Comparison of ENCODE assay signal across 8 cellular contexts in the genomic region with DNA sequence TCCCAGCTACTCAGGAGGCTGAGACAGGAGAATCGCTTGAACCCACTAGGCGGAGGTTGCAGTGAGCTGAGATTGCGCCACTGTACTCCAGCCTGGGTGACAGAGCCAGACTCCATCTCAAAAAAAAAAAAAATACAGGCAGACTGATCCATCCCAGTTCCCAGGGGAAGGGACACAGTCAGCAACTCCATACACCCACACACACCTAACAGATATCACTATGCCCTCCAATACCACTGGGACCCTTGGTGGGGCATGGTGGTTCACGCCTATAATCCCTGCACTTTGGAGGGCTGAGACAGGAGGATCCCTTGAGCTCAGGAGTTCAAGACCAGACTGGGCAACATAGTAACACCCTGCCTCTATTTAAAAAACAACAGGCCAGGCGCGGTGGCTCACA. TPM values are rescaled to one million over a fixed set of nuclear protein-coding genes. Genes with fewer than 3 reads are reported as not detected.
"Had no signal": no experiment of that assay in that cellular context is flagged by ENCODE, and none has a peak within 500 bp of the region (broad histone marks: within the 10 kb centered on the region; RNA-seq: fewer than 3 reads in every experiment).

No MANE protein-coding gene starts in this region.

- H3K4me3 ChIP-seq: GM23248, HAP-1 had no signal

- H3K27ac ChIP-seq: GM23248 had no signal

- H3K9me3 ChIP-seq: HAP-1 had no signal

- ATAC-seq: HCT116 had no signal

- DNase-seq: GOT3, H7, IMR-90 had no signal

RNA-seq across cellular contexts. Expression of a gene that starts 34.8 kb away (rescaled TPM):
- total RNA-seq: H4, HT-29, IMR-90 had no signal
